ENCODE assay signal across 14 cellular contexts in genomic region chr7:137962875-137963507, GRCh38. TPM values are rescaled to one million over a fixed set of nuclear protein-coding genes. Genes with fewer than 3 reads are reported as not detected.
DNase-seq lines count a peak whose midpoint lies in the region; ATAC-seq and TF ChIP-seq lines count a peak whose summit lies in the region.
"Had no signal": no experiment of that assay in that cellular context is flagged by ENCODE, and none has a peak within 500 bp of the region (broad histone marks: within the 10 kb centered on the region; RNA-seq: fewer than 3 reads in every experiment).

No MANE protein-coding gene starts in this region.

- H3K4me3 Mint-ChIP-seq in glutamatergic neuron (ENCODE audit: unreplicated experiment) (no peak overlapping the region), type B pancreatic cell (peak overlapping the region; percentile 79)
- H3K4me3 Mint-ChIP-seq: activated naive CD4-positive, alpha-beta T cell treated with anti-CD3 and anti-CD28 coated beads, Interleukin-2, amount 10 ng/mL, durations not matched to agents 7 days and 5 days; CD4-positive, alpha-beta T cell had no signal

- no peak for ATAC-seq in HG02678 (IDR thresholded peaks at IDR 0.05; ENCODE audit: unreplicated experiment)
- ATAC-seq in Right ventricle myocardium superior (ENCODE audit: poor library complexity): no peak

- H3K4me1 Mint-ChIP-seq in glutamatergic neuron (ENCODE audit: low read depth, unreplicated experiment): peaks cover 35% of the 10 kb centered on the region
- H3K4me1 Mint-ChIP-seq in type B pancreatic cell (ENCODE audit: unreplicated experiment): peaks cover 68% of the 10 kb centered on the region

- peak overlapping the region; percentile 75 for H3K27ac ChIP-seq in VCaP
- H3K27ac ChIP-seq: neutrophil had no signal

- intact Hi-C loops in Right ventricle myocardium superior (cut with DNase I): no loop called here

- H3K36me3 Mint-ChIP-seq in glutamatergic neuron (ENCODE audit: unreplicated experiment): no peaks in the 10 kb centered on the region
- H3K36me3 Mint-ChIP-seq in type B pancreatic cell: peaks cover 66% of the 10 kb centered on the region

- peak; percentile 45 for DNase-seq in SIG-M5 treated with dmso at 0.1 percent for 504 hours (lab: John Stamatoyannopoulos, UW; ENCODE audit: unreplicated experiment)
- DNase-seq in SIG-M5 (lab: John Stamatoyannopoulos, UW): no peak
- no peak for DNase-seq in glutamatergic neuron
- DNase-seq in type B pancreatic cell (ENCODE audit: extremely low spot score, unreplicated experiment): no peak
- DNase-seq in Right ventricle myocardium superior: no peak
- no peak for DNase-seq in putamen (ENCODE audit: low spot score)
- DNase-seq: activated naive CD4-positive, alpha-beta T cell treated with anti-CD3 and anti-CD28 coated beads, Interleukin-2, amount 10 ng/mL, durations not matched to agents 7 days and 5 days; CD4-positive, alpha-beta T cell; HCEC 1CT; mesenchymal stem cell; stimulated activated CD4-positive, alpha-beta T cell treated with anti-CD3 and anti-CD28 coated beads, Interleukin-4, amount 100 ng/mL, for 4 hours had no signal

- TF ChIP-seq CTCF in VCaP (conservative IDR thresholded peaks at IDR 0.05) (no peak), glutamatergic neuron (IDR thresholded peaks at IDR 0.05; ENCODE audit: partially characterized antibody, unreplicated experiment) (no peak), type B pancreatic cell (conservative IDR thresholded peaks at IDR 0.05) (no peak)

- peaks cover 7% of the 10 kb centered on the region for H3K9me3 Mint-ChIP-seq in glutamatergic neuron (ENCODE audit: unreplicated experiment)
- H3K9me3 Mint-ChIP-seq in type B pancreatic cell: peaks cover 18% of the 10 kb centered on the region
- H3K9me3 Mint-ChIP-seq: activated naive CD4-positive, alpha-beta T cell treated with anti-CD3 and anti-CD28 coated beads, Interleukin-2, amount 10 ng/mL, durations not matched to agents 7 days and 5 days; CD4-positive, alpha-beta T cell had no signal

- H3K27ac Mint-ChIP-seq in glutamatergic neuron (ENCODE audit: unreplicated experiment) (peak overlapping the region; percentile 15), type B pancreatic cell (peak overlapping the region; percentile 96)
- H3K27ac Mint-ChIP-seq: activated naive CD4-positive, alpha-beta T cell treated with anti-CD3 and anti-CD28 coated beads, Interleukin-2, amount 10 ng/mL, durations not matched to agents 7 days and 5 days; CD4-positive, alpha-beta T cell had no signal

- peaks cover 4% of the 10 kb centered on the region for H3K27me3 Mint-ChIP-seq in glutamatergic neuron (ENCODE audit: unreplicated experiment)
- no peaks in the 10 kb centered on the region for H3K27me3 Mint-ChIP-seq in type B pancreatic cell
- H3K27me3 Mint-ChIP-seq: activated naive CD4-positive, alpha-beta T cell treated with anti-CD3 and anti-CD28 coated beads, Interleukin-2, amount 10 ng/mL, durations not matched to agents 7 days and 5 days; CD4-positive, alpha-beta T cell had no signal

RNA-seq across cellular contexts. Expression of gene CREB3L2, which starts 38.9 kb away (rescaled TPM):
- total RNA-seq in glutamatergic neuron (ENCODE audit: unreplicated experiment): 45.4 TPM
- total RNA-seq in type B pancreatic cell (ENCODE audit: low replicate concordance): 85.8 and 173 TPM in 2 replicates
- total RNA-seq in Right ventricle myocardium superior: 18.1 TPM
